Comparison of ENCODE assay signal across 9 cellular contexts in genomic region chr16:31507617-31507928, GRCh38. TPM values are rescaled to one million over a fixed set of nuclear protein-coding genes. Genes with fewer than 3 reads are reported as not detected.
A peak's percentile ranks its signal among the peaks of the same experiment; 100 is the strongest.
DNase-seq lines count a peak whose midpoint lies in the region; ATAC-seq and TF ChIP-seq lines count a peak whose summit lies in the region.
"Had no signal": no experiment of that assay in that cellular context is flagged by ENCODE, and none has a peak within 500 bp of the region (broad histone marks: within the 10 kb centered on the region; RNA-seq: fewer than 3 reads in every experiment).

No MANE protein-coding gene starts in this region.

- ATAC-seq in HG03342 (IDR thresholded peaks at IDR 0.05; ENCODE audit: unreplicated experiment), result peak; percentile 2
- ATAC-seq in body of pancreas, result peak; percentile 7
- no peak for ATAC-seq in HG03565 (IDR thresholded peaks at IDR 0.05; ENCODE audit: unreplicated experiment)
- ATAC-seq in HG03439 (IDR thresholded peaks at IDR 0.05; ENCODE audit: unreplicated experiment), result no peak
- no peak for ATAC-seq in GM19455 (IDR thresholded peaks at IDR 0.05; ENCODE audit: unreplicated experiment)

- TF ChIP-seq POLR2A in body of pancreas (IDR thresholded peaks at IDR 0.05), result no peak

- H3K4me1 ChIP-seq in body of pancreas, result peaks cover 28% of the 10 kb centered on the region
- H3K4me1 ChIP-seq in mononuclear cell (ENCODE audit: insufficient read depth, low read length), result peaks cover 37% of the 10 kb centered on the region

- H3K4me3 Mint-ChIP-seq in Calu3 (ENCODE audit: low read depth, unreplicated experiment), result peak overlapping the region; percentile 88

- H3K27ac ChIP-seq in body of pancreas, result peak overlapping the region; percentile 90 to 93 (median 92)

- DNase-seq in Calu3 (no peak), body of pancreas (no peak), DMS 273 treated with DMSO at 0.1 percent for 48 hours (lab: John Stamatoyannopoulos, UW) (no peak)

- BruUV-seq in Calu3 (replicated peaks; lab: Mats Ljungman, UMichigan), result no TSS peak

- intact Hi-C loops in Calu3 (cut with micrococcal nuclease; ENCODE audit: unreplicated experiment) (loop anchor here (5.0 kb wide), 3 partner anchors 50 to 370 kb away; partner anchors contain the start of gene ARMC5), body of pancreas (cut with DNase I) (no loop called here)

- peaks cover 36% of the 10 kb centered on the region for H3K36me3 Mint-ChIP-seq in Calu3 (ENCODE audit: insufficient read depth, unreplicated experiment)

- H3K4me3 ChIP-seq in body of pancreas (peak overlapping the region; percentile 85 to 100), mononuclear cell (ENCODE audit: low read length) (peak overlapping the region; percentile 84)

- WGBS in body of pancreas, 2 donors, result 2% methylated on average over 9 to 12 of the region's 12 CpGs

- CTCF ChIA-PET in Calu3 (lab: Charles Lee), result interaction anchor here (1.3 kb wide), 1 partner anchor 47 kb away, joined by 3 read pairs; no protein-coding TSS in a partner anchor

- no peaks in the 10 kb centered on the region for H3K27me3 ChIP-seq in body of pancreas
- no peaks in the 10 kb centered on the region for H3K27me3 ChIP-seq in mononuclear cell (ENCODE audit: insufficient read depth, low read length)

- TF ChIP-seq CTCF in Calu3 (IDR thresholded peaks at IDR 0.05; ENCODE audit: unreplicated experiment) (no peak), body of pancreas (IDR thresholded peaks at IDR 0.05) (no peak)

- no peaks in the 10 kb centered on the region for H3K9me3 Mint-ChIP-seq in Calu3 (ENCODE audit: low read depth, unreplicated experiment)

- H3K27ac Mint-ChIP-seq in Calu3 (ENCODE audit: unreplicated experiment), result peak overlapping the region; percentile 96

- H3K36me3 ChIP-seq in body of pancreas (replicated peaks in 1 of 2; ENCODE audit: insufficient read depth in 1 of 2, low read depth in 2 of 2), result no peaks in the 10 kb centered on the region

- H3K27me3 Mint-ChIP-seq in Calu3 (ENCODE audit: unreplicated experiment), result peaks cover 4% of the 10 kb centered on the region

- H3K9me3 ChIP-seq in body of pancreas (no peaks in the 10 kb centered on the region), mononuclear cell (ENCODE audit: low read depth, low read length) (no peaks in the 10 kb centered on the region)

- peaks cover 2% of the 10 kb centered on the region for H3K4me1 Mint-ChIP-seq in Calu3 (ENCODE audit: low read depth, unreplicated experiment)

RNA-seq across cellular contexts. Expression of gene RUSF1, which starts 0.6 kb away (rescaled TPM):
- total RNA-seq in Calu3 (2022) (96.0 and 105 TPM in 2 replicates), body of pancreas (10 to 100 TPM; 72.9 to 77.5 TPM), mononuclear cell (25.0 TPM)

RNA-seq across cellular contexts. Expression of gene AHSP, which starts 20.1 kb away (rescaled TPM):
- total RNA-seq in Calu3 (2022), result not detected in 2 replicates
- total RNA-seq in body of pancreas, result not detected
- total RNA-seq in mononuclear cell, result 0.52 TPM
- total RNA-seq: LHCN-M2 had no signal

RNA-seq across cellular contexts. Expression of gene SLC5A2, which starts 24.6 kb away (rescaled TPM):
- total RNA-seq in Calu3 (2022), result 0.54 and 1.6 TPM in 2 replicates
- under 1 TPM in 1 of 2 donors, not detected in 1; 0.26 TPM for total RNA-seq in body of pancreas
- 0.42 TPM for total RNA-seq in mononuclear cell
- total RNA-seq: LHCN-M2 had no signal

RNA-seq across cellular contexts. Expression of gene TGFB1I1, which starts 35.6 kb away (rescaled TPM):
- total RNA-seq in Calu3 (2022), result 14.5 and 18.7 TPM in 2 replicates
- total RNA-seq in body of pancreas, result 10 to 100 TPM in 1 of 2 donors, 1 to 10 TPM in 1; 8.6 to 16.6 TPM
- total RNA-seq in mononuclear cell, result 1.4 TPM

RNA-seq across cellular contexts. Expression of gene ARMC5, which starts 48.3 kb away (rescaled TPM):
- total RNA-seq in Calu3 (2022) (13.2 and 13.6 TPM in 2 replicates), body of pancreas (10 to 100 TPM in 1 of 2 donors, 1 to 10 TPM in 1; 4.2 to 13.2 TPM), mononuclear cell (9.2 TPM)

Comparison
In these comparisons a context has a peak if more than half of its experiments do, and no peak if none do; other contexts are left out.
1. ATAC-seq: peak in HG03342 (single experiment) and body of pancreas (single experiment); none in HG03565 (single experiment), HG03439 (single experiment) and GM19455 (single experiment).